1 cellular context compared by ENCODE assay signal in genomic region chr17:18318771-18319450, GRCh38.
TF ChIP-seq lines count a peak whose summit lies in the region.

No MANE protein-coding gene starts in this region.

TF ChIP-seq in WTC11, 78 proteins besides CTCF, POLR2A, EP300 and RAD21 (continued from another document):
- TF ChIP-seq ZNF425 (CRISPR knock-in tag; conservative IDR thresholded peaks at IDR 0.05) (no peak), TEAD1 (CRISPR knock-in tag; IDR thresholded peaks at IDR 0.05) (no peak), MYBL2 (CRISPR knock-in tag; IDR thresholded peaks at IDR 0.05) (no peak), MAX (CRISPR knock-in tag; IDR thresholded peaks at IDR 0.05) (no peak), TCF7 (CRISPR knock-in tag; IDR thresholded peaks at IDR 0.05; ENCODE audit: low read depth) (no peak), GABPB1 (CRISPR knock-in tag; IDR thresholded peaks at IDR 0.05) (no peak), GRHL2 (CRISPR knock-in tag; IDR thresholded peaks at IDR 0.05; ENCODE audit: insufficient replicate concordance, severe bottlenecking) (no peak), ERG (CRISPR knock-in tag; IDR thresholded peaks at IDR 0.05) (no peak), GTF2I (CRISPR knock-in tag; conservative IDR thresholded peaks at IDR 0.05) (no peak), NR3C1 (CRISPR knock-in tag; conservative IDR thresholded peaks at IDR 0.05; ENCODE audit: low read depth) (no peak), PRDM15 (CRISPR knock-in tag; IDR thresholded peaks at IDR 0.05) (no peak), ZSCAN18 (CRISPR knock-in tag; IDR thresholded peaks at IDR 0.05) (no peak)
